Comparison of ENCODE assay signal across 11 cellular contexts in genomic region chr7:74372511-74373111, GRCh38.
DNase-seq lines count a peak whose midpoint lies in the region; ATAC-seq, FAIRE-seq and TF ChIP-seq lines count a peak whose summit lies in the region.
"Had no signal": no experiment of that assay in that cellular context is flagged by ENCODE, and none has a peak within 500 bp of the region (broad histone marks: within the 10 kb centered on the region; RNA-seq: fewer than 3 reads in every experiment).

No MANE protein-coding gene starts in this region.

- TF ChIP-seq EP300 in HepG2 (IDR thresholded peaks at IDR 0.05; ENCODE audit: low read depth in 2 of 2, low read length in 2 of 2) (no peak), HepG2 (CRISPR knock-in tag; IDR thresholded peaks at IDR 0.05; ENCODE audit: borderline replicate concordance) (no peak)

- CTCF ChIA-PET in HepG2 (lab: Yijun Ruan, JAX; ENCODE audit: low intra/inter-chr PET ratio, low total read pairs), result no interaction called here
- CTCF ChIA-PET in CD8-positive, alpha-beta T cell (lab: Charles Lee), result interaction anchor here (1.4 kb wide), 1 partner anchor 28 kb away, joined by 3 read pairs; no protein-coding TSS in a partner anchor

- POLR2A ChIA-PET in HepG2 (lab: Yijun Ruan, JAX), result no interaction called here
- POLR2A ChIA-PET in CD8-positive, alpha-beta T cell (lab: Charles Lee), result no interaction called here
- POLR2A ChIA-PET in naive thymus-derived CD8-positive, alpha-beta T cell (lab: Charles Lee), result no interaction called here

- H3K9me3 ChIP-seq in right lobe of liver, result no peaks in the 10 kb centered on the region
- no peaks in the 10 kb centered on the region for H3K9me3 ChIP-seq in HepG2 (ENCODE audit: low read length)
- no peaks in the 10 kb centered on the region for H3K9me3 ChIP-seq in aorta (ENCODE audit: control insufficient read depth, low read length)
- H3K9me3 ChIP-seq in CD8-positive, alpha-beta T cell (ENCODE audit: low read length), result no peaks in the 10 kb centered on the region
- H3K9me3 ChIP-seq: adrenal gland had no signal

- H3K27ac ChIP-seq in right lobe of liver (no peak overlapping the region), HepG2 (ENCODE audit: extremely low read length, insufficient read depth, low read length) (no peak overlapping the region), aorta (ENCODE audit: low read depth in 1 of 2, low read length in 2 of 2) (no peak overlapping the region)
- no peak overlapping the region for H3K27ac ChIP-seq in CD8-positive, alpha-beta T cell (ENCODE audit: low read depth, low read length)

- WGBS in right lobe of liver (ENCODE audit: insufficient coverage, low coverage, low lambda C conversion rate, missing lambda C conversion rate), result 47% methylated on average over 21 of the region's 28 CpGs
- WGBS in HepG2 (ENCODE audit: low lambda C conversion rate), result 95% methylated on average over 25 of the region's 28 CpGs
- WGBS in aorta, 2 donors, result 58 to 66% methylated on average over 27 to 28 of the region's 28 CpGs

- BruUV-seq in HepG2 (replicated peaks; lab: Mats Ljungman, UMichigan), result no TSS peak

- H3K4me1 ChIP-seq in right lobe of liver (no peaks in the 10 kb centered on the region), HepG2 (ENCODE audit: insufficient read depth, low read length) (no peaks in the 10 kb centered on the region), aorta (ENCODE audit: control insufficient read depth in 1 of 2, insufficient read depth in 2 of 2, low read length in 2 of 2) (no peaks in the 10 kb centered on the region)
- H3K4me1 ChIP-seq in CD8-positive, alpha-beta T cell (ENCODE audit: insufficient read depth, low read length), result no peaks in the 10 kb centered on the region

- H3K4me1 Mint-ChIP-seq in natural killer cell treated with Interleukin-12 subunit alpha and Interleukin-12 subunit beta and Interleukin-15 and Interleukin-18, amount 100 ng/mL, for 72 hours (ENCODE audit: low read depth in 2 of 2), result peaks cover 0 to 11% of the 10 kb centered on the region in 2 donors
- peaks cover 3% of the 10 kb centered on the region for H3K4me1 Mint-ChIP-seq in CD8-positive, alpha-beta T cell (ENCODE audit: low read depth)
- peaks cover 0 to 4% (median 2%) of the 10 kb centered on the region in 4 donors for H3K4me1 Mint-ChIP-seq in naive thymus-derived CD8-positive, alpha-beta T cell
- H3K4me1 Mint-ChIP-seq: activated CD4-positive, alpha-beta memory T cell treated with anti-CD3 and anti-CD28 coated beads, Interleukin-2, amount 10 ng/mL, durations not matched to agents 7 days and 5 days had no signal

- peak overlapping the region; percentile 25 for H3K4me3 Mint-ChIP-seq in natural killer cell treated with Interleukin-12 subunit alpha and Interleukin-12 subunit beta and Interleukin-15 and Interleukin-18, amount 100 ng/mL, for 72 hours
- H3K4me3 Mint-ChIP-seq in CD8-positive, alpha-beta T cell, result no peak overlapping the region
- peak overlapping the region in 1 of 10 donors; percentile 18 for H3K4me3 Mint-ChIP-seq in naive thymus-derived CD8-positive, alpha-beta T cell
- H3K4me3 Mint-ChIP-seq: activated CD4-positive, alpha-beta memory T cell treated with anti-CD3 and anti-CD28 coated beads, Interleukin-2, amount 10 ng/mL, durations not matched to agents 7 days and 5 days had no signal

- H3K9ac ChIP-seq in HepG2 (ENCODE audit: insufficient read depth, low read depth, low read length), result no peak overlapping the region

- no peaks in the 10 kb centered on the region for H3K9me3 Mint-ChIP-seq in natural killer cell treated with Interleukin-12 subunit alpha and Interleukin-12 subunit beta and Interleukin-15 and Interleukin-18, amount 100 ng/mL, for 72 hours
- no peaks in the 10 kb centered on the region for H3K9me3 Mint-ChIP-seq in CD8-positive, alpha-beta T cell
- no peaks in the 10 kb centered on the region for H3K9me3 Mint-ChIP-seq in naive thymus-derived CD8-positive, alpha-beta T cell
- H3K9me3 Mint-ChIP-seq: activated CD4-positive, alpha-beta memory T cell treated with anti-CD3 and anti-CD28 coated beads, Interleukin-2, amount 10 ng/mL, durations not matched to agents 7 days and 5 days had no signal

- no peak for TF ChIP-seq RAD21 in HepG2 (CRISPR knock-in tag; IDR thresholded peaks at IDR 0.05)

- H2AFZ ChIP-seq in HepG2 (ENCODE audit: low read length), result no peak overlapping the region

- H3K27me3 ChIP-seq in right lobe of liver, result no peaks in the 10 kb centered on the region
- H3K27me3 ChIP-seq in HepG2 (ENCODE audit: control insufficient read depth in 1 of 2, insufficient read depth in 2 of 2, low read length in 2 of 2), result no peaks in the 10 kb centered on the region
- no peaks in the 10 kb centered on the region for H3K27me3 ChIP-seq in aorta (ENCODE audit: control insufficient read depth in 1 of 2, insufficient read depth in 2 of 2, low read length in 1 of 2)
- H3K27me3 ChIP-seq in CD8-positive, alpha-beta T cell (ENCODE audit: insufficient read depth, low read length), result no peaks in the 10 kb centered on the region
- H3K27me3 ChIP-seq: adrenal gland had no signal

- intact Hi-C loops in right lobe of liver (cut with DNase I) (loop anchor here in 1 of 2 donors (10.0 kb wide), 1 partner anchor 48 kb away; no protein-coding TSS in a partner anchor), HepG2 (cut with micrococcal nuclease; ENCODE audit: unreplicated experiment) (no loop called here), left cardiac atrium (cut with DNase I) (no loop called here), aorta (cut with DNase I) (no loop called here)
- intact Hi-C loops in CD8-positive, alpha-beta T cell (cut with DNase I, micrococcal nuclease), result no loop called here

- H3K27ac Mint-ChIP-seq in natural killer cell treated with Interleukin-12 subunit alpha and Interleukin-12 subunit beta and Interleukin-15 and Interleukin-18, amount 100 ng/mL, for 72 hours, result no peak overlapping the region
- H3K27ac Mint-ChIP-seq in CD8-positive, alpha-beta T cell, result no peak overlapping the region
- peak overlapping the region in 1 of 10 donors; percentile 45 for H3K27ac Mint-ChIP-seq in naive thymus-derived CD8-positive, alpha-beta T cell
- H3K27ac Mint-ChIP-seq: activated CD4-positive, alpha-beta memory T cell treated with anti-CD3 and anti-CD28 coated beads, Interleukin-2, amount 10 ng/mL, durations not matched to agents 7 days and 5 days had no signal

- no peak for FAIRE-seq in HepG2 (lab: Jason Lieb, UNC)

- no peaks in the 10 kb centered on the region for H3K36me3 ChIP-seq in right lobe of liver
- peaks cover 4 to 17% of the 10 kb centered on the region in 2 experiments; a peak in 3 of 5 replicates for H3K36me3 ChIP-seq in HepG2 (replicated peaks in 1 of 2; ENCODE audit: control insufficient read depth in 1 of 2, insufficient read depth in 2 of 2, low read length in 2 of 2)
- peaks cover 0 to 2% of the 10 kb centered on the region in 2 donors for H3K36me3 ChIP-seq in aorta (ENCODE audit: control insufficient read depth in 1 of 2, insufficient read depth in 2 of 2, low read length in 1 of 2)
- no peaks in the 10 kb centered on the region for H3K36me3 ChIP-seq in CD8-positive, alpha-beta T cell (ENCODE audit: insufficient read depth, low read length)

- no peak overlapping the region for H3K4me2 ChIP-seq in HepG2 (ENCODE audit: low read depth, low read length)

- peak in 3 of 4 donors; percentile 26 to 45 (median 29) for ATAC-seq in right lobe of liver
- ATAC-seq in HepG2, result no peak
- peak; percentile 64 to 77 for ATAC-seq in left cardiac atrium
- ATAC-seq in natural killer cell treated with Interleukin-12 subunit alpha and Interleukin-12 subunit beta and Interleukin-15 and Interleukin-18, amount 100 ng/mL, for 72 hours, result peak in 1 of 2 donors; percentile 12
- ATAC-seq in aorta (ENCODE audit: low FRiP score), result peak; percentile 57
- ATAC-seq in GM21786 (IDR thresholded peaks at IDR 0.05; ENCODE audit: unreplicated experiment), result no peak
- no peak for ATAC-seq in CD8-positive, alpha-beta T cell
- no peak for ATAC-seq in naive thymus-derived CD8-positive, alpha-beta T cell

- no peaks in the 10 kb centered on the region for H4K20me1 ChIP-seq in HepG2 (ENCODE audit: insufficient read depth, low read length)

- H3K27me3 Mint-ChIP-seq in natural killer cell treated with Interleukin-12 subunit alpha and Interleukin-12 subunit beta and Interleukin-15 and Interleukin-18, amount 100 ng/mL, for 72 hours, result no peaks in the 10 kb centered on the region
- H3K27me3 Mint-ChIP-seq in CD8-positive, alpha-beta T cell (ENCODE audit: low read depth), result no peaks in the 10 kb centered on the region
- H3K27me3 Mint-ChIP-seq in naive thymus-derived CD8-positive, alpha-beta T cell, result peaks cover 0 to 2% (median 0%) of the 10 kb centered on the region in 5 donors
- H3K27me3 Mint-ChIP-seq: activated CD4-positive, alpha-beta memory T cell treated with anti-CD3 and anti-CD28 coated beads, Interleukin-2, amount 10 ng/mL, durations not matched to agents 7 days and 5 days had no signal

- no peaks in the 10 kb centered on the region for H3K36me3 Mint-ChIP-seq in natural killer cell treated with Interleukin-12 subunit alpha and Interleukin-12 subunit beta and Interleukin-15 and Interleukin-18, amount 100 ng/mL, for 72 hours
- no peaks in the 10 kb centered on the region for H3K36me3 Mint-ChIP-seq in CD8-positive, alpha-beta T cell
- H3K36me3 Mint-ChIP-seq in naive thymus-derived CD8-positive, alpha-beta T cell, result no peaks in the 10 kb centered on the region

- no peak for TF ChIP-seq POLR2A in right lobe of liver (IDR thresholded peaks at IDR 0.05)
- TF ChIP-seq POLR2A in HepG2 (IDR thresholded peaks at IDR 0.05; ENCODE audit: insufficient read depth in 1 of 2, low read depth in 2 of 2, low read length in 2 of 2), result no peak

- TF ChIP-seq CTCF in right lobe of liver (IDR thresholded peaks at IDR 0.05), result no peak
- TF ChIP-seq CTCF in HepG2 (CRISPR knock-in tag; IDR thresholded peaks at IDR 0.05), result no peak
- TF ChIP-seq CTCF in CD8-positive, alpha-beta T cell (IDR thresholded peaks at IDR 0.05), result no peak

- H3K79me2 ChIP-seq in HepG2 (ENCODE audit: insufficient read depth, low read length), result no peaks in the 10 kb centered on the region

- DNase-seq in right lobe of liver (no peak), HepG2 (ENCODE audit: low spot score) (no peak), left cardiac atrium (peak; percentile 45), aorta (peak in 1 of 2 donors; percentile 64)
- no peak for DNase-seq in natural killer cell treated with Interleukin-12 subunit alpha and Interleukin-12 subunit beta and Interleukin-15 and Interleukin-18, amount 100 ng/mL, for 72 hours (ENCODE audit: low spot score)
- no peak for DNase-seq in CD8-positive, alpha-beta T cell
- no peak for DNase-seq in naive thymus-derived CD8-positive, alpha-beta T cell
- DNase-seq: activated CD4-positive, alpha-beta memory T cell treated with anti-CD3 and anti-CD28 coated beads, Interleukin-2, amount 10 ng/mL, durations not matched to agents 7 days and 5 days; NCI-H2227 treated with DMSO at 0.1 percent for 48 hours had no signal

- no peak overlapping the region for H3K4me3 ChIP-seq in right lobe of liver
- H3K4me3 ChIP-seq in HepG2 (replicated peaks in 1 of 3; ENCODE audit: insufficient read depth in 1 of 3, low read depth in 2 of 3, low read length in 3 of 3), result no peak overlapping the region
- no peak overlapping the region for H3K4me3 ChIP-seq in aorta (ENCODE audit: low read length in 2 of 2)
- H3K4me3 ChIP-seq in CD8-positive, alpha-beta T cell (ENCODE audit: low read depth, low read length), result no peak overlapping the region
- H3K4me3 ChIP-seq: adrenal gland had no signal

- in situ Hi-C loops in HepG2 (cut with HindIII; ENCODE audit: extremely low pct_ligation_motif_present, low pct_unique_long_range_greater_than_20kb), result no loop called here

TF ChIP-seq in HepG2, 621 proteins besides CTCF, POLR2A, EP300 and RAD21 (continues in another document):
- TF ChIP-seq ZNF20 (CRISPR knock-in tag; IDR thresholded peaks at IDR 0.05), result no peak

Comparison
In these comparisons a context has a peak if more than half of its experiments do, and no peak if none do; other contexts are left out.
1. ATAC-seq: peak in right lobe of liver (3 of 4), left cardiac atrium (2 of 2) and aorta (single experiment); none in HepG2 (single experiment), GM21786 (single experiment), CD8-positive, alpha-beta T cell (single experiment) and naive thymus-derived CD8-positive, alpha-beta T cell (0 of 2).